Comparison of ENCODE assay signal across 9 cellular contexts in genomic region chr10:124705817-124706461, GRCh38. TPM values are rescaled to one million over a fixed set of nuclear protein-coding genes. Genes with fewer than 3 reads are reported as not detected.
DNase-seq lines count a peak whose midpoint lies in the region; ATAC-seq and TF ChIP-seq lines count a peak whose summit lies in the region.
"Had no signal": no experiment of that assay in that cellular context is flagged by ENCODE, and none has a peak within 500 bp of the region (broad histone marks: within the 10 kb centered on the region; RNA-seq: fewer than 3 reads in every experiment).

No MANE protein-coding gene starts in this region.

- H3K36me3 Mint-ChIP-seq in CD8-positive, alpha-beta T cell, result peaks cover 39% of the 10 kb centered on the region

- CTCF ChIA-PET in CD8-positive, alpha-beta T cell (lab: Charles Lee), result interaction anchor here (0.9 to 8.3 kb wide), 10 partner anchors 9 to 51 kb away, joined by 3 to 115 read pairs (median 4); no protein-coding TSS in a partner anchor

- peaks cover 66% of the 10 kb centered on the region for H3K4me1 ChIP-seq in CD8-positive, alpha-beta T cell (ENCODE audit: insufficient read depth, low read length)
- H3K4me1 ChIP-seq in Peyer's patch (peaks cover 13 to 100% (median 67%) of the 10 kb centered on the region in 4 donors), mucosa of descending colon (ENCODE audit: low read depth) (peaks cover 70% of the 10 kb centered on the region)

- no peak for TF ChIP-seq CTCF in CD8-positive, alpha-beta T cell (IDR thresholded peaks at IDR 0.05)
- TF ChIP-seq CTCF in Peyer's patch (IDR thresholded peaks at IDR 0.05) (peak in 2 of 6 experiments; percentile 10 to 23), epithelial cell of proximal tubule (conservative IDR thresholded peaks at IDR 0.05; ENCODE audit: low read depth, low read length) (peak; percentile 23), mucosa of descending colon (IDR thresholded peaks at IDR 0.05) (no peak)

- no peak overlapping the region for H3K4me3 Mint-ChIP-seq in CD8-positive, alpha-beta T cell
- H3K4me3 Mint-ChIP-seq: neural crest cell had no signal

- no peaks in the 10 kb centered on the region for H3K27me3 ChIP-seq in CD8-positive, alpha-beta T cell (ENCODE audit: insufficient read depth, low read length)
- no peaks in the 10 kb centered on the region for H3K27me3 ChIP-seq in Peyer's patch

- no peak for ATAC-seq in CD8-positive, alpha-beta T cell
- ATAC-seq in HG03097 (IDR thresholded peaks at IDR 0.05; ENCODE audit: low FRiP score, unreplicated experiment) (no peak), mucosa of descending colon (no peak), GM18907 (IDR thresholded peaks at IDR 0.05; ENCODE audit: unreplicated experiment) (no peak)

- DNase-seq in CD8-positive, alpha-beta T cell, result no peak
- DNase-seq in Peyer's patch (peak in 1 of 3 donors; percentile 47), epithelial cell of proximal tubule (ENCODE audit: low read depth) (no peak), pons (ENCODE audit: low spot score) (peak; percentile 89), AG08395 (ENCODE audit: low spot score) (no peak), mucosa of descending colon (no peak)

- POLR2A ChIA-PET in CD8-positive, alpha-beta T cell (lab: Charles Lee), result interaction anchor here (0.6 to 7.2 kb wide), 4 partner anchors 8 to 35 kb away, joined by 3 to 43 read pairs (median 4); no protein-coding TSS in a partner anchor

- peaks cover 8% of the 10 kb centered on the region for H3K36me3 ChIP-seq in CD8-positive, alpha-beta T cell (ENCODE audit: insufficient read depth, low read length)
- H3K36me3 ChIP-seq in Peyer's patch (peaks cover 0 to 19% (median 0%) of the 10 kb centered on the region in 3 donors), mucosa of descending colon (ENCODE audit: low read depth) (no peaks in the 10 kb centered on the region)

- H3K4me3 ChIP-seq in CD8-positive, alpha-beta T cell (ENCODE audit: low read depth, low read length), result no peak overlapping the region
- H3K4me3 ChIP-seq in Peyer's patch, result no peak overlapping the region
- H3K4me3 ChIP-seq in epithelial cell of proximal tubule (ENCODE audit: low read depth, low read length), result no peak overlapping the region
- H3K4me3 ChIP-seq in mucosa of descending colon, result no peak overlapping the region

- H3K27ac ChIP-seq in CD8-positive, alpha-beta T cell (ENCODE audit: low read depth, low read length), result no peak overlapping the region
- peak overlapping the region; percentile 18 to 88 (median 76) for H3K27ac ChIP-seq in Peyer's patch

- H3K27me3 Mint-ChIP-seq in CD8-positive, alpha-beta T cell (ENCODE audit: low read depth), result no peaks in the 10 kb centered on the region

- peaks cover 95% of the 10 kb centered on the region for H3K4me1 Mint-ChIP-seq in CD8-positive, alpha-beta T cell (ENCODE audit: low read depth)

- intact Hi-C loops in CD8-positive, alpha-beta T cell (cut with DNase I, micrococcal nuclease), result loop anchor here (1.0 to 5.0 kb wide), 2 partner anchors 35 to 36 kb away; partner anchors contain the start of gene FAM53B (in 1 of the 2)
- intact Hi-C loops in mucosa of descending colon (cut with DNase I, micrococcal nuclease), result no loop called here

- TF ChIP-seq POLR2A in Peyer's patch (IDR thresholded peaks at IDR 0.05), result no peak

- no peaks in the 10 kb centered on the region for H3K9me3 ChIP-seq in CD8-positive, alpha-beta T cell (ENCODE audit: low read length)
- H3K9me3 ChIP-seq in Peyer's patch (no peaks in the 10 kb centered on the region), mucosa of descending colon (no peaks in the 10 kb centered on the region)

- peak overlapping the region; percentile 97 for H3K27ac Mint-ChIP-seq in CD8-positive, alpha-beta T cell

- H3K9me3 Mint-ChIP-seq in CD8-positive, alpha-beta T cell, result no peaks in the 10 kb centered on the region
- H3K9me3 Mint-ChIP-seq: neural crest cell had no signal

RNA-seq across cellular contexts. Expression of gene FAM53B, which starts 38.2 kb away (rescaled TPM):
- 10 to 100 TPM; 51.9 to 57.1 TPM for total RNA-seq in CD8-positive, alpha-beta T cell
- total RNA-seq in Peyer's patch (10 to 100 TPM; 72.7 to 92.1 (median 80.5) TPM), epithelial cell of proximal tubule (9.2 and 16.5 TPM in 2 replicates), mucosa of descending colon (10 to 100 TPM; 37.2 to 48.0 (median 44.2) TPM)

Comparison
In these comparisons a context has a peak if more than half of its experiments do, and no peak if none do; other contexts are left out.
1. intact Hi-C loops: an anchor here in CD8-positive, alpha-beta T cell (1.0 to 5.0 kb wide); none called in mucosa of descending colon.